Comparison of ENCODE assay signal across 34 cellular contexts in genomic region chr18:58637197-58637596, GRCh38. TPM values are rescaled to one million over a fixed set of nuclear protein-coding genes. Genes with fewer than 3 reads are reported as not detected.
"Had no signal": no experiment of that assay in that cellular context is flagged by ENCODE, and none has a peak within 500 bp of the region (broad histone marks: within the 10 kb centered on the region; RNA-seq: fewer than 3 reads in every experiment).

No MANE protein-coding gene starts in this region.

- H3K27me3 Mint-ChIP-seq: activated B cell treated with CpG ODN at 0.5 μM for 24 hours; activated CD8-positive, alpha-beta T cell treated with anti-CD3 and anti-CD28 coated beads for 36 hours; activated naive CD8-positive, alpha-beta T cell; activated T-helper 17 cell treated with anti-CD3 and anti-CD28 coated beads, Interleukin-2, amount 50 U/mL, for 72 hours; central memory CD8-positive, alpha-beta T cell; dendritic cell treated with granulocyte-macrophage colony-stimulating factor and Interleukin-4, amounts not matched to agents 40 ng/mL and 50 ng/mL, for 4 days; T-helper 17 cell had no signal

- FAIRE-seq: astrocyte, bronchial epithelial cell, frontal cortex had no signal

- ATAC-seq: activated CD4-positive, CD25-positive, alpha-beta regulatory T cell treated with anti-CD3 and anti-CD28 coated beads, Interleukin-2, amount 50 U/mL, for 24 hours; activated CD8-positive, alpha-beta T cell treated with anti-CD3 and anti-CD28 coated beads for 36 hours; activated T-cell treated with anti-CD3 and anti-CD28 coated beads, Interleukin-2, amount 50 U/mL, for 4 hours; activated T-helper 17 cell treated with anti-CD3 and anti-CD28 coated beads, Interleukin-2, amount 50 U/mL, for 72 hours; esophagus mucosa; heart left ventricle; T-helper 17 cell had no signal

- H3K27me3 ChIP-seq: brain microvascular endothelial cell, dorsolateral prefrontal cortex, heart left ventricle had no signal

- H3K9me3 ChIP-seq: heart left ventricle had no signal

- H3K4me1 Mint-ChIP-seq: T-helper 17 cell had no signal

- H3K4me3 Mint-ChIP-seq: activated B cell treated with CpG ODN at 0.5 μM for 24 hours; activated CD8-positive, alpha-beta T cell treated with anti-CD3 and anti-CD28 coated beads for 36 hours; activated naive CD8-positive, alpha-beta T cell; activated T-cell treated with anti-CD3 and anti-CD28 coated beads, Interleukin-2, amount 50 U/mL, for 4 hours; activated T-helper 17 cell treated with anti-CD3 and anti-CD28 coated beads, Interleukin-2, amount 50 U/mL, for 72 hours; central memory CD8-positive, alpha-beta T cell; dendritic cell treated with granulocyte-macrophage colony-stimulating factor and Interleukin-4, amounts not matched to agents 40 ng/mL and 50 ng/mL, for 4 days; endodermal cell; T-helper 17 cell; T-helper 2 cell treated with Interferon-gamma antibody and Interleukin-4, amounts not matched to agents 5 μg/mL and 100 μg/mL, for 36 hours had no signal

- H3K4me3 ChIP-seq: coronary artery, dorsolateral prefrontal cortex, heart left ventricle had no signal

- H3K36me3 ChIP-seq: brain microvascular endothelial cell, heart left ventricle, WERI-Rb-1 had no signal

- H3K27ac Mint-ChIP-seq: activated B cell treated with CpG ODN at 0.5 μM for 24 hours; activated CD8-positive, alpha-beta T cell treated with anti-CD3 and anti-CD28 coated beads for 36 hours; activated naive CD8-positive, alpha-beta T cell; activated T-helper 17 cell treated with anti-CD3 and anti-CD28 coated beads, Interleukin-2, amount 50 U/mL, for 72 hours; endodermal cell; T-helper 2 cell treated with Interferon-gamma antibody and Interleukin-4, amounts not matched to agents 5 μg/mL and 100 μg/mL, for 36 hours had no signal

- H3K27ac ChIP-seq: brain microvascular endothelial cell, coronary artery, dorsolateral prefrontal cortex, heart left ventricle, WERI-Rb-1 had no signal

- DNase-seq: activated B cell treated with CpG ODN at 0.5 μM for 24 hours; activated CD4-positive, alpha-beta T cell treated with anti-CD3 and anti-CD28 coated beads for 48 hours; activated CD4-positive, alpha-beta T cell treated with anti-CD3 and anti-CD28 coated beads, Interleukin-2, amount 50 U/mL, for 1 hour; activated CD4-positive, alpha-beta T cell treated with anti-CD3 and anti-CD28 coated beads, Interleukin-2, amount 50 U/mL, for 48 hours; activated CD8-positive, alpha-beta memory T cell treated with anti-CD3 and anti-CD28 coated beads for 24 hours; activated CD8-positive, alpha-beta T cell treated with anti-CD3 and anti-CD28 coated beads for 36 hours; activated effector memory CD4-positive, alpha-beta T cell treated with Interleukin-2 at 50 U/mL for 16 hours; activated gamma-delta T cell treated with Interleukin-2 at 50 U/mL for 16 hours; activated naive CD4-positive, alpha-beta T cell treated with anti-CD3 and anti-CD28 coated beads, Interleukin-2, amount 50 U/mL, for 16 hours; activated naive CD4-positive, alpha-beta T cell treated with Interleukin-2 at 50 U/mL for 16 hours; activated T-cell treated with anti-CD3 and anti-CD28 coated beads, Interleukin-2, amount 50 U/mL, for 4 hours; amniotic stem cell; anterior cingulate cortex; brain microvascular endothelial cell; dorsolateral prefrontal cortex; effector memory CD4-positive, alpha-beta T cell; endodermal cell; foreskin fibroblast; glutamatergic neuron; heart left ventricle; T-helper 17 cell; T1000; WERI-Rb-1 had no signal

- H3K9me3 Mint-ChIP-seq: activated B cell treated with CpG ODN at 0.5 μM for 24 hours; activated CD8-positive, alpha-beta T cell treated with anti-CD3 and anti-CD28 coated beads for 36 hours; activated T-cell treated with anti-CD3 and anti-CD28 coated beads, Interleukin-2, amount 50 U/mL, for 4 hours; activated T-helper 17 cell treated with anti-CD3 and anti-CD28 coated beads, Interleukin-2, amount 50 U/mL, for 72 hours; central memory CD8-positive, alpha-beta T cell; dendritic cell treated with granulocyte-macrophage colony-stimulating factor and Interleukin-4, amounts not matched to agents 40 ng/mL and 50 ng/mL, for 4 days; endodermal cell; T-helper 2 cell treated with Interferon-gamma antibody and Interleukin-4, amounts not matched to agents 5 μg/mL and 100 μg/mL, for 36 hours had no signal

RNA-seq across cellular contexts. Expression of gene ALPK2, which starts 8.3 kb away (rescaled TPM):
- total RNA-seq: frontal cortex had no signal
